15 cellular contexts compared by ENCODE assay signal in genomic region chr1:6638226-6638625, GRCh38. TPM values are rescaled to one million over a fixed set of nuclear protein-coding genes. Genes with fewer than 3 reads are reported as not detected.
A peak's percentile ranks its signal among the peaks of the same experiment; 100 is the strongest.
DNase-seq lines count a peak whose midpoint lies in the region; ATAC-seq and TF ChIP-seq lines count a peak whose summit lies in the region.
"Had no signal": no experiment of that assay in that cellular context is flagged by ENCODE, and none has a peak within 500 bp of the region (broad histone marks: within the 10 kb centered on the region; RNA-seq: fewer than 3 reads in every experiment).

No MANE protein-coding gene starts in this region.

- H3K27me3 Mint-ChIP-seq in activated CD4-positive, alpha-beta memory T cell treated with anti-CD3 and anti-CD28 coated beads, Interleukin-2, amount 10 ng/mL, durations not matched to agents 7 days and 5 days: no peaks in the 10 kb centered on the region
- H3K27me3 Mint-ChIP-seq in activated T-cell treated with anti-CD3 and anti-CD28 coated beads, Interleukin-2, amount 50 U/mL, for 24 hours: no peaks in the 10 kb centered on the region
- H3K27me3 Mint-ChIP-seq: dendritic cell treated with granulocyte-macrophage colony-stimulating factor and Interleukin-4, amounts not matched to agents 40 ng/mL and 50 ng/mL, for 4 days; natural killer cell treated with Interleukin-12 subunit alpha and Interleukin-12 subunit beta and Interleukin-15 and Interleukin-18, amount 100 ng/mL, for 72 hours; type B pancreatic cell had no signal

- H3K4me3 ChIP-seq in AG04450 (ENCODE audit: low read depth, low read length): no peak overlapping the region
- H3K4me3 ChIP-seq in body of pancreas: no peak overlapping the region
- H3K4me3 ChIP-seq in psoas muscle: no peak overlapping the region
- no peak overlapping the region for H3K4me3 ChIP-seq in OCI-LY7 (ENCODE audit: low read depth, low read length, poor library complexity, severe bottlenecking)

- no peak overlapping the region for H3K4me3 Mint-ChIP-seq in activated CD4-positive, alpha-beta memory T cell treated with anti-CD3 and anti-CD28 coated beads, Interleukin-2, amount 10 ng/mL, durations not matched to agents 7 days and 5 days
- H3K4me3 Mint-ChIP-seq in activated T-cell treated with anti-CD3 and anti-CD28 coated beads, Interleukin-2, amount 50 U/mL, for 24 hours: no peak overlapping the region
- H3K4me3 Mint-ChIP-seq: dendritic cell treated with granulocyte-macrophage colony-stimulating factor and Interleukin-4, amounts not matched to agents 40 ng/mL and 50 ng/mL, for 4 days; natural killer cell treated with Interleukin-12 subunit alpha and Interleukin-12 subunit beta and Interleukin-15 and Interleukin-18, amount 100 ng/mL, for 72 hours; type B pancreatic cell had no signal

- H3K36me3 ChIP-seq in body of pancreas (replicated peaks in 1 of 2; ENCODE audit: insufficient read depth in 1 of 2, low read depth in 2 of 2) (peaks cover 6 to 18% of the 10 kb centered on the region in 2 donors), psoas muscle (ENCODE audit: insufficient read depth in 1 of 2, low read depth in 1 of 2) (peaks cover 17 to 96% of the 10 kb centered on the region in 2 donors), OCI-LY7 (ENCODE audit: insufficient read depth, low read length) (peaks cover 93% of the 10 kb centered on the region)

- H3K27me3 ChIP-seq in AG04450 (ENCODE audit: control insufficient read depth, insufficient read depth, low read length) (no peaks in the 10 kb centered on the region), body of pancreas (no peaks in the 10 kb centered on the region), psoas muscle (ENCODE audit: insufficient read depth in 3 of 3, low read length in 2 of 3) (no peaks in the 10 kb centered on the region)

- H4K20me1 ChIP-seq in OCI-LY7 (ENCODE audit: insufficient read depth, low read length): no peaks in the 10 kb centered on the region

- CTCF ChIA-PET in AG04450 (lab: Charles Lee): interaction anchor here (3.1 kb wide), 1 partner anchor 9 kb away, joined by 19 read pairs; no protein-coding TSS in a partner anchor
- CTCF ChIA-PET in OCI-LY7 (lab: Charles Lee; ENCODE audit: unreplicated experiment): no interaction called here
- CTCF ChIA-PET in activated CD4-positive, alpha-beta memory T cell treated with anti-CD3 and anti-CD28 coated beads, Interleukin-2, amount 10 ng/mL, durations not matched to agents 7 days and 5 days (lab: Charles Lee): no interaction called here

- ATAC-seq in body of pancreas (peak; percentile 33), psoas muscle (peak in 3 of 4 donors; percentile 8 to 39 (median 22)), GM19023 (IDR thresholded peaks at IDR 0.05; ENCODE audit: unreplicated experiment) (no peak)
- ATAC-seq: natural killer cell treated with Interleukin-12 subunit alpha and Interleukin-12 subunit beta and Interleukin-15 and Interleukin-18, amount 100 ng/mL, for 72 hours had no signal

- intact Hi-C loops in body of pancreas (cut with DNase I) (no loop called here), psoas muscle (cut with DNase I) (loop anchor here in 1 of 2 donors (5.0 kb wide), 1 partner anchor 86 kb away; the partner anchor contains the start of gene NOL9), OCI-LY7 (cut with micrococcal nuclease; ENCODE audit: unreplicated experiment) (no loop called here)

- H3K27ac ChIP-seq in AG04450 (ENCODE audit: low read depth, low read length) (peak overlapping the region; percentile 39), body of pancreas (peak overlapping the region in 1 of 4 donors; percentile 8), psoas muscle (peak overlapping the region; percentile 30), OCI-LY7 (ENCODE audit: low read depth, low read length, poor library complexity, severe bottlenecking) (no peak overlapping the region)

- no peak overlapping the region for H3K4me2 ChIP-seq in OCI-LY7 (ENCODE audit: low read length)

- BruUV-seq in OCI-LY7 (replicated peaks; lab: Mats Ljungman, UMichigan): no TSS peak

- H3K36me3 Mint-ChIP-seq in activated CD4-positive, alpha-beta memory T cell treated with anti-CD3 and anti-CD28 coated beads, Interleukin-2, amount 10 ng/mL, durations not matched to agents 7 days and 5 days (ENCODE audit: low read depth): peaks cover 34% of the 10 kb centered on the region
- H3K36me3 Mint-ChIP-seq in activated T-cell treated with anti-CD3 and anti-CD28 coated beads, Interleukin-2, amount 50 U/mL, for 24 hours (ENCODE audit: low read depth): peaks cover 96% of the 10 kb centered on the region
- H3K36me3 Mint-ChIP-seq: natural killer cell treated with Interleukin-12 subunit alpha and Interleukin-12 subunit beta and Interleukin-15 and Interleukin-18, amount 100 ng/mL, for 72 hours had no signal

- H3K9me3 ChIP-seq in AG04450 (ENCODE audit: control insufficient read depth, insufficient read depth, low read length) (no peaks in the 10 kb centered on the region), body of pancreas (no peaks in the 10 kb centered on the region), psoas muscle (no peaks in the 10 kb centered on the region), OCI-LY7 (ENCODE audit: low read length) (no peaks in the 10 kb centered on the region)

- H3K27ac Mint-ChIP-seq in activated CD4-positive, alpha-beta memory T cell treated with anti-CD3 and anti-CD28 coated beads, Interleukin-2, amount 10 ng/mL, durations not matched to agents 7 days and 5 days: no peak overlapping the region
- H3K27ac Mint-ChIP-seq in activated T-cell treated with anti-CD3 and anti-CD28 coated beads, Interleukin-2, amount 50 U/mL, for 24 hours: no peak overlapping the region
- H3K27ac Mint-ChIP-seq: dendritic cell treated with granulocyte-macrophage colony-stimulating factor and Interleukin-4, amounts not matched to agents 40 ng/mL and 50 ng/mL, for 4 days; type B pancreatic cell had no signal

- 56 to 62% methylated on average over 18 of the region's 18 CpGs for WGBS in body of pancreas, 2 donors
- WGBS in psoas muscle, 3 donors: 27 to 58% (median 34%) methylated on average over 18 of the region's 18 CpGs

- H3K9me2 ChIP-seq in OCI-LY7 (ENCODE audit: insufficient read depth, low read length): no peaks in the 10 kb centered on the region

- DNase-seq in AG04450 (ENCODE audit: low read depth, low spot score): peak; percentile 49
- peak; percentile 56 to 85 (median 80) for DNase-seq in body of pancreas
- DNase-seq in hippocampal formation (lab: John Stamatoyannopoulos, UW): peak; percentile 43 to 48
- DNase-seq in psoas muscle: peak; percentile 84 to 90
- DNase-seq in OCI-LY7 (ENCODE audit: low spot score): no peak
- no peak for DNase-seq in activated CD4-positive, alpha-beta memory T cell treated with anti-CD3 and anti-CD28 coated beads, Interleukin-2, amount 10 ng/mL, durations not matched to agents 7 days and 5 days
- DNase-seq in activated T-cell treated with anti-CD3 and anti-CD28 coated beads, Interleukin-2, amount 50 U/mL, for 24 hours: no peak
- DNase-seq: GF-D8; NCI-H510A; SHP77; stimulated activated CD4-positive, alpha-beta T cell treated with anti-CD3 and anti-CD28 coated beads, Interleukin-4, amount 100 ng/mL, for 1 hour had no signal

- H3K4me1 Mint-ChIP-seq in activated CD4-positive, alpha-beta memory T cell treated with anti-CD3 and anti-CD28 coated beads, Interleukin-2, amount 10 ng/mL, durations not matched to agents 7 days and 5 days: no peaks in the 10 kb centered on the region
- H3K4me1 Mint-ChIP-seq in activated T-cell treated with anti-CD3 and anti-CD28 coated beads, Interleukin-2, amount 50 U/mL, for 24 hours (ENCODE audit: low read depth): no peaks in the 10 kb centered on the region

- no peak for TF ChIP-seq CTCF in AG04450 (IDR thresholded peaks at IDR 0.05; ENCODE audit: low read depth, low read length)
- no peak for TF ChIP-seq CTCF in body of pancreas (IDR thresholded peaks at IDR 0.05)
- TF ChIP-seq CTCF in psoas muscle (IDR thresholded peaks at IDR 0.05): no peak
- no peak for TF ChIP-seq CTCF in OCI-LY7 (conservative IDR thresholded peaks at IDR 0.05; ENCODE audit: low read length)

- TF ChIP-seq POLR2A in body of pancreas (IDR thresholded peaks at IDR 0.05): no peak

- peaks cover 16% of the 10 kb centered on the region for H3K4me1 ChIP-seq in body of pancreas
- peaks cover 6% of the 10 kb centered on the region for H3K4me1 ChIP-seq in psoas muscle
- H3K4me1 ChIP-seq in OCI-LY7 (ENCODE audit: insufficient read depth, low read length, poor library complexity, severe bottlenecking): no peaks in the 10 kb centered on the region

- H3K9me3 Mint-ChIP-seq in activated CD4-positive, alpha-beta memory T cell treated with anti-CD3 and anti-CD28 coated beads, Interleukin-2, amount 10 ng/mL, durations not matched to agents 7 days and 5 days: no peaks in the 10 kb centered on the region
- no peaks in the 10 kb centered on the region for H3K9me3 Mint-ChIP-seq in activated T-cell treated with anti-CD3 and anti-CD28 coated beads, Interleukin-2, amount 50 U/mL, for 24 hours
- H3K9me3 Mint-ChIP-seq: dendritic cell treated with granulocyte-macrophage colony-stimulating factor and Interleukin-4, amounts not matched to agents 40 ng/mL and 50 ng/mL, for 4 days; natural killer cell treated with Interleukin-12 subunit alpha and Interleukin-12 subunit beta and Interleukin-15 and Interleukin-18, amount 100 ng/mL, for 72 hours; type B pancreatic cell had no signal

- POLR2A ChIA-PET in AG04450 (lab: Yijun Ruan, JAX): no interaction called here
- POLR2A ChIA-PET in OCI-LY7 (lab: Charles Lee): no interaction called here
- POLR2A ChIA-PET in activated CD4-positive, alpha-beta memory T cell treated with anti-CD3 and anti-CD28 coated beads, Interleukin-2, amount 10 ng/mL, durations not matched to agents 7 days and 5 days (lab: Charles Lee): no interaction called here

- no peak overlapping the region for H2AFZ ChIP-seq in OCI-LY7 (ENCODE audit: low read length)

- H3K79me2 ChIP-seq in OCI-LY7 (ENCODE audit: insufficient read depth, low read depth, low read length): no peaks in the 10 kb centered on the region

RNA-seq across cellular contexts. Expression of gene THAP3, which starts 13.6 kb away (rescaled TPM):
- 7.8 and 8.8 TPM in 2 replicates for polyA plus RNA-seq in AG04450 (2011; rRNA removed)
- 6.4 and 11.6 TPM in 2 replicates for polyA minus RNA-seq in AG04450 (2011; rRNA and poly(A)+ RNA removed)
- 10 to 100 TPM; 11.9 to 18.9 TPM for total RNA-seq in body of pancreas
- 10 to 100 TPM in 2 of 4 donors, 1 to 10 TPM in 2; 8.9 to 18.8 (median 13.4) TPM for total RNA-seq in psoas muscle
- 10 to 100 TPM; 19.6 to 40.1 (median 22.8) TPM for polyA plus RNA-seq in psoas muscle
- 22.4 and 24.9 TPM in 2 replicates for total RNA-seq in OCI-LY7 (2014; rRNA removed; shearing (Covaris generic))
- 17.2 and 19.0 TPM in 2 replicates for total RNA-seq in OCI-LY7 (2022)
- total RNA-seq in activated CD4-positive, alpha-beta memory T cell treated with anti-CD3 and anti-CD28 coated beads, Interleukin-2, amount 10 ng/mL, durations not matched to agents 7 days and 5 days: 10 to 100 TPM; 23.7 to 24.1 TPM

RNA-seq across cellular contexts. Expression of gene PHF13, which starts 24.7 kb away (rescaled TPM):
- 11.1 and 11.6 TPM in 2 replicates for polyA plus RNA-seq in AG04450 (2011; rRNA removed)
- 9.4 and 9.9 TPM in 2 replicates for polyA minus RNA-seq in AG04450 (2011; rRNA and poly(A)+ RNA removed)
- 1 to 10 TPM; 6.2 to 9.6 TPM for total RNA-seq in body of pancreas
- total RNA-seq in psoas muscle: 10 to 100 TPM in 1 of 4 donors, 1 to 10 TPM in 3; 5.4 to 21.3 (median 8.2) TPM
- 1 to 10 TPM; 4.8 to 7.5 (median 7.1) TPM for polyA plus RNA-seq in psoas muscle
- 5.3 and 7.9 TPM in 2 replicates for total RNA-seq in OCI-LY7 (2014; rRNA removed; shearing (Covaris generic))
- total RNA-seq in OCI-LY7 (2022): 14.6 and 14.7 TPM in 2 replicates
- total RNA-seq in activated CD4-positive, alpha-beta memory T cell treated with anti-CD3 and anti-CD28 coated beads, Interleukin-2, amount 10 ng/mL, durations not matched to agents 7 days and 5 days: 10 to 100 TPM; 15.4 to 17.2 TPM

RNA-seq across cellular contexts. Expression of gene KLHL21, which starts 35.6 kb away (rescaled TPM):
- polyA plus RNA-seq in AG04450 (2011; rRNA removed): 11.7 and 12.8 TPM in 2 replicates
- polyA minus RNA-seq in AG04450 (2011; rRNA and poly(A)+ RNA removed): 15.6 and 16.0 TPM in 2 replicates
- 10 to 100 TPM; 38.4 to 60.0 TPM for total RNA-seq in body of pancreas
- total RNA-seq in psoas muscle: 100 to 1,000 TPM in 3 of 4 donors, 10 to 100 TPM in 1; 87.3 to 253 (median 113) TPM
- 100 to 1,000 TPM in 2 of 3 donors, 10 to 100 TPM in 1; 83.1 to 200 (median 120) TPM for polyA plus RNA-seq in psoas muscle
- 7.2 and 7.4 TPM in 2 replicates for total RNA-seq in OCI-LY7 (2014; rRNA removed; shearing (Covaris generic))
- 5.6 and 7.6 TPM in 2 replicates for total RNA-seq in OCI-LY7 (2022)
- 10 to 100 TPM; 26.7 to 27.0 TPM for total RNA-seq in activated CD4-positive, alpha-beta memory T cell treated with anti-CD3 and anti-CD28 coated beads, Interleukin-2, amount 10 ng/mL, durations not matched to agents 7 days and 5 days

RNA-seq across cellular contexts. Expression of gene ZBTB48, which starts 58.4 kb away (rescaled TPM):
- polyA plus RNA-seq in AG04450 (2011; rRNA removed) (7.5 and 8.8 TPM in 2 replicates), psoas muscle (10 to 100 TPM in 2 of 3 donors, 1 to 10 TPM in 1; 9.7 to 16.6 (median 15.1) TPM)
- 16.8 and 26.3 TPM in 2 replicates for polyA minus RNA-seq in AG04450 (2011; rRNA and poly(A)+ RNA removed)
- total RNA-seq in body of pancreas (10 to 100 TPM; 17.4 to 37.6 TPM), psoas muscle (10 to 100 TPM in 3 of 4 donors, 1 to 10 TPM in 1; 3.7 to 12.0 (median 11.4) TPM), OCI-LY7 (2022) (51.3 and 58.2 TPM in 2 replicates)
- total RNA-seq in OCI-LY7 (2014; rRNA removed; shearing (Covaris generic)): 28.9 and 41.9 TPM in 2 replicates
- total RNA-seq in activated CD4-positive, alpha-beta memory T cell treated with anti-CD3 and anti-CD28 coated beads, Interleukin-2, amount 10 ng/mL, durations not matched to agents 7 days and 5 days: 10 to 100 TPM; 33.2 to 42.3 TPM

Comparison
In these comparisons a context has a peak if more than half of its experiments do, and no peak if none do; other contexts are left out.
1. DNase-seq: peak in AG04450 (single experiment), body of pancreas (4 of 4), hippocampal formation (2 of 2) and psoas muscle (2 of 2); none in OCI-LY7 (single experiment), activated CD4-positive, alpha-beta memory T cell treated with anti-CD3 and anti-CD28 coated beads, Interleukin-2, amount 10 ng/mL, durations not matched to agents 7 days and 5 days (single experiment) and activated T-cell treated with anti-CD3 and anti-CD28 coated beads, Interleukin-2, amount 50 U/mL, for 24 hours (single experiment).